ENCODE assay signal across 8 cellular contexts in genomic region chr19:38735257-38735686, GRCh38. TPM values are rescaled to one million over a fixed set of nuclear protein-coding genes. Genes with fewer than 3 reads are reported as not detected.
A peak's percentile ranks its signal among the peaks of the same experiment; 100 is the strongest.
DNase-seq lines count a peak whose midpoint lies in the region; ATAC-seq and TF ChIP-seq lines count a peak whose summit lies in the region.

No MANE protein-coding gene starts in this region.

- ATAC-seq in HG02884 (IDR thresholded peaks at IDR 0.05; ENCODE audit: unreplicated experiment) (no peak), HG03342 (IDR thresholded peaks at IDR 0.05; ENCODE audit: unreplicated experiment) (no peak)

- TF ChIP-seq RAD21 in Ishikawa (IDR thresholded peaks at IDR 0.05; ENCODE audit: low read depth): 0 out of 2 replicates have a peak, but pooled peaks have one; percentile 6

- peak; percentile 12 for DNase-seq in activated T-helper 9 cell treated with anti-CD3 and anti-CD28 coated beads, Interleukin-2, amount 50 U/mL, for 16 hours (ENCODE audit: low read depth)
- peak; percentile 77 for DNase-seq in iPS-NIHi11 (ENCODE audit: low spot score)
- no peak for DNase-seq in cerebellum (ENCODE audit: low spot score)

- H3K27me3 ChIP-seq in BLaER1 (peaks cover 19% of the 10 kb centered on the region), stomach smooth muscle (ENCODE audit: control insufficient read depth in 1 of 2, insufficient read depth in 2 of 2, low read length in 2 of 2) (no peaks in the 10 kb centered on the region)

- H3K4me3 ChIP-seq in BLaER1 (peak overlapping the region; percentile 18; the same call in 1 of the 2 replicates), stomach smooth muscle (ENCODE audit: low read length in 2 of 2) (no peak overlapping the region)

- no peaks in the 10 kb centered on the region for H3K9me3 ChIP-seq in BLaER1
- H3K9me3 ChIP-seq in stomach smooth muscle (ENCODE audit: control insufficient read depth in 2 of 2, low read length in 2 of 2): no peaks in the 10 kb centered on the region

- 0 out of 2 replicates have a peak, but pooled peaks cover 6% of the 10 kb centered on the region for H4K20me1 ChIP-seq in BLaER1

- H3K36me3 ChIP-seq in BLaER1 (peaks cover 23% of the 10 kb centered on the region), stomach smooth muscle (ENCODE audit: control insufficient read depth in 2 of 2, insufficient read depth in 2 of 2, low read length in 2 of 2) (peaks cover 3 to 5% of the 10 kb centered on the region in 2 donors)

- H3K9ac ChIP-seq in BLaER1 (no peak overlapping the region), stomach smooth muscle (ENCODE audit: low read length in 2 of 2) (no peak overlapping the region)

- peak overlapping the region; percentile 72 for H3K4me2 ChIP-seq in BLaER1

- H3K27ac ChIP-seq in BLaER1: no peak overlapping the region
- H3K27ac ChIP-seq in stomach smooth muscle (ENCODE audit: low read length): peak overlapping the region; percentile 55

- TF ChIP-seq EP300 in Ishikawa (IDR thresholded peaks at IDR 0.05; ENCODE audit: borderline replicate concordance): no peak

- H3K4me1 ChIP-seq in BLaER1 (peaks cover 37% of the 10 kb centered on the region), stomach smooth muscle (ENCODE audit: control insufficient read depth, insufficient read depth, low read length) (peaks cover 16% of the 10 kb centered on the region)

TF ChIP-seq in Ishikawa, 13 proteins besides CTCF, POLR2A, EP300 and RAD21:
- TF ChIP-seq CEBPB (IDR thresholded peaks at IDR 0.05): no peak
- TF ChIP-seq, protein P1, sequence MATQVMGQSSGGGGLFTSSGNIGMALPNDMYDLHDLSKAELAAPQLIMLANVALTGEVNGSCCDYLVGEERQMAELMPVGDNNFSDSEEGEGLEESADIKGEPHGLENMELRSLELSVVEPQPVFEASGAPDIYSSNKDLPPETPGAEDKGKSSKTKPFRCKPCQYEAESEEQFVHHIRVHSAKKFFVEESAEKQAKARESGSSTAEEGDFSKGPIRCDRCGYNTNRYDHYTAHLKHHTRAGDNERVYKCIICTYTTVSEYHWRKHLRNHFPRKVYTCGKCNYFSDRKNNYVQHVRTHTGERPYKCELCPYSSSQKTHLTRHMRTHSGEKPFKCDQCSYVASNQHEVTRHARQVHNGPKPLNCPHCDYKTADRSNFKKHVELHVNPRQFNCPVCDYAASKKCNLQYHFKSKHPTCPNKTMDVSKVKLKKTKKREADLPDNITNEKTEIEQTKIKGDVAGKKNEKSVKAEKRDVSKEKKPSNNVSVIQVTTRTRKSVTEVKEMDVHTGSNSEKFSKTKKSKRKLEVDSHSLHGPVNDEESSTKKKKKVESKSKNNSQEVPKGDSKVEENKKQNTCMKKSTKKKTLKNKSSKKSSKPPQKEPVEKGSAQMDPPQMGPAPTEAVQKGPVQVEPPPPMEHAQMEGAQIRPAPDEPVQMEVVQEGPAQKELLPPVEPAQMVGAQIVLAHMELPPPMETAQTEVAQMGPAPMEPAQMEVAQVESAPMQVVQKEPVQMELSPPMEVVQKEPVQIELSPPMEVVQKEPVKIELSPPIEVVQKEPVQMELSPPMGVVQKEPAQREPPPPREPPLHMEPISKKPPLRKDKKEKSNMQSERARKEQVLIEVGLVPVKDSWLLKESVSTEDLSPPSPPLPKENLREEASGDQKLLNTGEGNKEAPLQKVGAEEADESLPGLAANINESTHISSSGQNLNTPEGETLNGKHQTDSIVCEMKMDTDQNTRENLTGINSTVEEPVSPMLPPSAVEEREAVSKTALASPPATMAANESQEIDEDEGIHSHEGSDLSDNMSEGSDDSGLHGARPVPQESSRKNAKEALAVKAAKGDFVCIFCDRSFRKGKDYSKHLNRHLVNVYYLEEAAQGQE (IDR thresholded peaks at IDR 0.05; ENCODE audit: low read depth): no peak
- no peak for TF ChIP-seq TCF12 (IDR thresholded peaks at IDR 0.05; ENCODE audit: low read depth)
- TF ChIP-seq TAF1 (IDR thresholded peaks at IDR 0.05; ENCODE audit: low read depth): no peak
- TF ChIP-seq MAX (IDR thresholded peaks at IDR 0.05): no peak
- TF ChIP-seq CREB1 (IDR thresholded peaks at IDR 0.05; ENCODE audit: low read depth): no peak
- no peak for TF ChIP-seq USF1 (IDR thresholded peaks at IDR 0.05)
- peak; percentile 87 for TF ChIP-seq ZBTB7A (IDR thresholded peaks at IDR 0.05; ENCODE audit: low read depth)
TF ChIP-seq in Ishikawa: peak in this region for 1.

RNA-seq across cellular contexts. Expression of gene CAPN12, which starts 9.0 kb away (rescaled TPM):
- 0.54 TPM for total RNA-seq in cerebellum

RNA-seq across cellular contexts. Expression of gene LGALS7, which starts 38.0 kb away (rescaled TPM):
- not detected for total RNA-seq in cerebellum

RNA-seq across cellular contexts. Expression of gene LGALS7B, which starts 53.7 kb away (rescaled TPM):
- total RNA-seq in cerebellum: not detected
